ENCODE assay signal across 32 cellular contexts in the genomic region with DNA sequence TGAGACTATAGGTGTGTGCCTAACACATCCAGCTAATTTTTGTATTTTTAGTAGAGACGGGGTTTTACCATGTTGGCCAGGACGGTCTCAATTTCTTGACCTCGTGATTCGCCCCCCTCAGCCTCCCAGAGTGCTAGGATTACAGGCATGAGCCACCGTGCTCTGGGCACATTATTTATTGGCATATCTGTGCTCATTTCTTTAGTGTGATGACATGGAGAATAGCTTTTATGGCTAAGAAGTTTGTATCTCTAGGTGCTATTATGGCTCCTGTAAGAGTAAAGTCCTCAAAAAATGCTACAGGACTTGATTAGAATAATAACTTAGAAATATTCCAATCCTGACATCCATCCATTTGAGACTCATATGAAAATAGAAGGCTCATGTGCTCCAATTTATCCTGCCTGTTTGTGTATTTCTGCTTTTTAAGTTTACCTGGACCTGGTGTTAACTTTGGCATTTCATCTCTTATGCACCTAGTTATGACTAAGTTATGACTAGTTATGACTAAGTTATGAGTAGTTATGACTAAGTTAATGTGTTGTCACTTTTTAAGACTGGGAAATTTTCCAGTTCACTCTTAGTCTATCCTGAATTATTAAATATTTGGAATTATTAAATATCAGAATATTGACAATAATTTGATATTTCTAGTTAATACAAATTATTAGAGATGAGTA. TPM values are rescaled to one million over a fixed set of nuclear protein-coding genes. Genes with fewer than 3 reads are reported as not detected.
A peak's percentile ranks its signal among the peaks of the same experiment; 100 is the strongest.
DNase-seq lines count a peak whose midpoint lies in the region; ATAC-seq and TF ChIP-seq lines count a peak whose summit lies in the region.
"Had no signal": no experiment of that assay in that cellular context is flagged by ENCODE, and none has a peak within 500 bp of the region (broad histone marks: within the 10 kb centered on the region; RNA-seq: fewer than 3 reads in every experiment).

No MANE protein-coding gene starts in this region.

- POLR2A ChIA-PET in Panc1 (lab: Charles Lee): no interaction called here

- no peaks in the 10 kb centered on the region for H3K27me3 Mint-ChIP-seq in activated naive CD4-positive, alpha-beta T cell treated with anti-CD3 and anti-CD28 coated beads, Interleukin-2, amount 10 ng/mL, durations not matched to agents 7 days and 5 days
- H3K27me3 Mint-ChIP-seq: activated CD8-positive, alpha-beta memory T cell treated with anti-CD3 and anti-CD28 coated beads, Interleukin-2, amount 10 ng/mL, durations not matched to agents 7 days and 5 days; activated naive CD8-positive, alpha-beta T cell treated with anti-CD3 and anti-CD28 coated beads, Interleukin-2, amount 50 U/mL, for 24 hours; CD4-positive, CD25-positive, alpha-beta regulatory T cell; IgD-negative memory B cell; memory B cell; type B pancreatic cell had no signal

- in situ Hi-C loops in Panc1 (cut with HindIII; ENCODE audit: low pct_unique_long_range_greater_than_20kb, low sequenced_read_pairs): no loop called here

- ATAC-seq in activated naive CD4-positive, alpha-beta T cell treated with anti-CD3 and anti-CD28 coated beads, Interleukin-2, amount 50 U/mL, for 72 hours: peak; percentile 31 to 53
- no peak; the same call in 1 of the 2 replicates for ATAC-seq in Panc1
- no peak for ATAC-seq in HG03521 (IDR thresholded peaks at IDR 0.05; ENCODE audit: unreplicated experiment)
- ATAC-seq in HG03159 (IDR thresholded peaks at IDR 0.05; ENCODE audit: unreplicated experiment): no peak
- ATAC-seq: activated CD8-positive, alpha-beta memory T cell treated with anti-CD3 and anti-CD28 coated beads, Interleukin-2, amount 10 ng/mL, durations not matched to agents 7 days and 5 days; activated naive CD8-positive, alpha-beta T cell treated with anti-CD3 and anti-CD28 coated beads, Interleukin-2, amount 50 U/mL, for 24 hours; activated T-cell treated with anti-CD3 and anti-CD28 coated beads, Interleukin-2, amount 50 U/mL, for 4 hours had no signal

- no peak overlapping the region for H3K27ac Mint-ChIP-seq in activated naive CD4-positive, alpha-beta T cell treated with anti-CD3 and anti-CD28 coated beads, Interleukin-2, amount 50 U/mL, for 72 hours
- no peak overlapping the region for H3K27ac Mint-ChIP-seq in activated naive CD4-positive, alpha-beta T cell treated with anti-CD3 and anti-CD28 coated beads, Interleukin-2, amount 10 ng/mL, durations not matched to agents 7 days and 5 days
- H3K27ac Mint-ChIP-seq: activated CD8-positive, alpha-beta memory T cell treated with anti-CD3 and anti-CD28 coated beads, Interleukin-2, amount 10 ng/mL, durations not matched to agents 7 days and 5 days; activated naive CD8-positive, alpha-beta T cell treated with anti-CD3 and anti-CD28 coated beads, Interleukin-2, amount 50 U/mL, for 24 hours; CD4-positive, CD25-positive, alpha-beta regulatory T cell; endodermal cell; IgD-negative memory B cell; immature natural killer cell; memory B cell; nephron; T-helper 1 cell treated with Interleukin-12 subunit alpha and Interleukin-12 subunit beta and Interleukin-4 antibody, amounts not matched to agents 30 μg/mL and 1 μg/mL, for 36 hours; type B pancreatic cell had no signal

- no peaks in the 10 kb centered on the region for H3K27me3 ChIP-seq in Panc1 (ENCODE audit: control insufficient read depth, insufficient read depth, low read length)
- H3K27me3 ChIP-seq: esophagus muscularis mucosa, sigmoid colon had no signal

- no peaks in the 10 kb centered on the region for H3K9me3 ChIP-seq in Panc1 (ENCODE audit: control insufficient read depth, insufficient read depth, low read depth, low read length)

- no peaks in the 10 kb centered on the region for H3K36me3 ChIP-seq in Panc1 (ENCODE audit: control insufficient read depth, insufficient read depth, low read length)
- H3K36me3 ChIP-seq: esophagus muscularis mucosa, sigmoid colon had no signal

- DNase-seq in activated naive CD4-positive, alpha-beta T cell treated with anti-CD3 and anti-CD28 coated beads, Interleukin-2, amount 50 U/mL, for 72 hours (ENCODE audit: low spot score in 2 of 2): no peak
- DNase-seq in activated naive CD4-positive, alpha-beta T cell treated with anti-CD3 and anti-CD28 coated beads, Interleukin-2, amount 10 ng/mL, durations not matched to agents 7 days and 5 days: no peak
- DNase-seq in Panc1 (ENCODE audit: low read depth, low spot score): peak; percentile 17
- DNase-seq in epithelial cell of esophagus (ENCODE audit: low read depth): peak; percentile 78
- no peak for DNase-seq in NCI-H2029 (lab: John Stamatoyannopoulos, UW)
- no peak for DNase-seq in germinal center (ENCODE audit: low spot score)
- DNase-seq: 8988T; activated CD4-positive, alpha-beta T cell treated with anti-CD3 and anti-CD28 coated beads, Interleukin-2, amount 50 U/mL, for 1 hour; activated CD4-positive, CD25-positive, alpha-beta regulatory T cell; activated CD8-positive, alpha-beta memory T cell treated with anti-CD3 and anti-CD28 coated beads, Interleukin-2, amount 10 ng/mL, durations not matched to agents 7 days and 5 days; activated gamma-delta T cell treated with Interleukin-2 at 50 U/mL for 16 hours; activated naive CD8-positive, alpha-beta T cell treated with anti-CD3 and anti-CD28 coated beads, Interleukin-2, amount 50 U/mL, for 24 hours; activated T-cell treated with anti-CD3 and anti-CD28 coated beads, Interleukin-2, amount 50 U/mL, for 4 hours; AML-193; Calu3; CD4-positive, CD25-positive, alpha-beta regulatory T cell; dermis blood vessel endothelial cell; endodermal cell; immature natural killer cell; NCI-H1048; NCI-H1694 treated with DMSO at 0.1 percent for 48 hours; sigmoid colon; stimulated activated CD4-positive, alpha-beta T cell treated with anti-CD3 and anti-CD28 coated beads, Interleukin-4, amount 100 ng/mL, for 4 hours had no signal

- H3K27ac ChIP-seq in Panc1 (ENCODE audit: low read length): no peak overlapping the region
- H3K27ac ChIP-seq: esophagus muscularis mucosa, sigmoid colon, SK-N-MC had no signal

- no peaks in the 10 kb centered on the region for H3K9me3 Mint-ChIP-seq in activated naive CD4-positive, alpha-beta T cell treated with anti-CD3 and anti-CD28 coated beads, Interleukin-2, amount 50 U/mL, for 72 hours
- no peaks in the 10 kb centered on the region for H3K9me3 Mint-ChIP-seq in activated naive CD4-positive, alpha-beta T cell treated with anti-CD3 and anti-CD28 coated beads, Interleukin-2, amount 10 ng/mL, durations not matched to agents 7 days and 5 days
- H3K9me3 Mint-ChIP-seq: IgD-negative memory B cell; T-helper 1 cell treated with Interleukin-12 subunit alpha and Interleukin-12 subunit beta and Interleukin-4 antibody, amounts not matched to agents 30 μg/mL and 1 μg/mL, for 36 hours; type B pancreatic cell had no signal

- H3K4me1 ChIP-seq in Panc1 (ENCODE audit: control insufficient read depth, insufficient read depth, low read length): no peaks in the 10 kb centered on the region
- H3K4me1 ChIP-seq: esophagus muscularis mucosa, sigmoid colon had no signal

- intact Hi-C loops in Panc1 (cut with micrococcal nuclease; ENCODE audit: unreplicated experiment): no loop called here

- CTCF ChIA-PET in activated naive CD4-positive, alpha-beta T cell treated with anti-CD3 and anti-CD28 coated beads, Interleukin-2, amount 10 ng/mL, durations not matched to agents 7 days and 5 days (lab: Charles Lee): no interaction called here
- CTCF ChIA-PET in Panc1 (lab: Charles Lee): no interaction called here

- no peaks in the 10 kb centered on the region for H3K4me1 Mint-ChIP-seq in activated naive CD4-positive, alpha-beta T cell treated with anti-CD3 and anti-CD28 coated beads, Interleukin-2, amount 10 ng/mL, durations not matched to agents 7 days and 5 days
- H3K4me1 Mint-ChIP-seq: activated CD8-positive, alpha-beta memory T cell treated with anti-CD3 and anti-CD28 coated beads, Interleukin-2, amount 10 ng/mL, durations not matched to agents 7 days and 5 days; activated naive CD8-positive, alpha-beta T cell treated with anti-CD3 and anti-CD28 coated beads, Interleukin-2, amount 50 U/mL, for 24 hours; CD4-positive, CD25-positive, alpha-beta regulatory T cell; IgD-negative memory B cell; immature natural killer cell; memory B cell; nephron had no signal

- BruUV-seq in Panc1 (replicated peaks; lab: Mats Ljungman, UMichigan): no TSS peak

- TF ChIP-seq CTCF in Panc1 (IDR thresholded peaks at IDR 0.05): no peak
- no peak for TF ChIP-seq CTCF in epithelial cell of esophagus (IDR thresholded peaks at IDR 0.05; ENCODE audit: insufficient read depth, low read depth, low read length, missing control alignments)

- H3K4me3 Mint-ChIP-seq in activated naive CD4-positive, alpha-beta T cell treated with anti-CD3 and anti-CD28 coated beads, Interleukin-2, amount 10 ng/mL, durations not matched to agents 7 days and 5 days: no peak overlapping the region
- H3K4me3 Mint-ChIP-seq: activated CD8-positive, alpha-beta memory T cell treated with anti-CD3 and anti-CD28 coated beads, Interleukin-2, amount 10 ng/mL, durations not matched to agents 7 days and 5 days; activated naive CD8-positive, alpha-beta T cell treated with anti-CD3 and anti-CD28 coated beads, Interleukin-2, amount 50 U/mL, for 24 hours; activated T-cell treated with anti-CD3 and anti-CD28 coated beads, Interleukin-2, amount 50 U/mL, for 4 hours; CD4-positive, CD25-positive, alpha-beta regulatory T cell; endodermal cell; IgD-negative memory B cell; immature natural killer cell; memory B cell; nephron; T-helper 1 cell treated with Interleukin-12 subunit alpha and Interleukin-12 subunit beta and Interleukin-4 antibody, amounts not matched to agents 30 μg/mL and 1 μg/mL, for 36 hours; type B pancreatic cell had no signal

- H3K4me3 ChIP-seq in Panc1 (ENCODE audit: low read depth in 2 of 2, low read length in 2 of 2) (no peak overlapping the region), epithelial cell of esophagus (ENCODE audit: low read length) (no peak overlapping the region)
- H3K4me3 ChIP-seq: esophagus muscularis mucosa, sigmoid colon, SK-N-MC had no signal

- peaks cover 0 to 4% of the 10 kb centered on the region in 2 donors for H3K36me3 Mint-ChIP-seq in activated naive CD4-positive, alpha-beta T cell treated with anti-CD3 and anti-CD28 coated beads, Interleukin-2, amount 50 U/mL, for 72 hours
- no peaks in the 10 kb centered on the region for H3K36me3 Mint-ChIP-seq in activated naive CD4-positive, alpha-beta T cell treated with anti-CD3 and anti-CD28 coated beads, Interleukin-2, amount 10 ng/mL, durations not matched to agents 7 days and 5 days
- H3K36me3 Mint-ChIP-seq: activated CD8-positive, alpha-beta memory T cell treated with anti-CD3 and anti-CD28 coated beads, Interleukin-2, amount 10 ng/mL, durations not matched to agents 7 days and 5 days; CD4-positive, CD25-positive, alpha-beta regulatory T cell; IgD-negative memory B cell; immature natural killer cell; memory B cell; type B pancreatic cell had no signal

RNA-seq across cellular contexts. Expression of a gene that starts 36.4 kb away (rescaled TPM):
- not detected for total RNA-seq in activated naive CD4-positive, alpha-beta T cell treated with anti-CD3 and anti-CD28 coated beads, Interleukin-2, amount 50 U/mL, for 72 hours
- total RNA-seq in Panc1 (2021; ENCODE audit: unreplicated experiment): 8.2 TPM
- 5.6 TPM for polyA plus RNA-seq in Panc1 (2012; ENCODE audit: insufficient read length)
- total RNA-seq: activated CD8-positive, alpha-beta memory T cell treated with anti-CD3 and anti-CD28 coated beads, Interleukin-2, amount 10 ng/mL, durations not matched to agents 7 days and 5 days; Calu3; CD4-positive, CD25-positive, alpha-beta regulatory T cell had no signal
- polyA plus RNA-seq: IgD-negative memory B cell, immature natural killer cell had no signal

Comparison
In these comparisons a context has a peak if more than half of its experiments do, and no peak if none do; other contexts are left out.
1. ATAC-seq: peak in activated naive CD4-positive, alpha-beta T cell treated with anti-CD3 and anti-CD28 coated beads, Interleukin-2, amount 50 U/mL, for 72 hours (2 of 2); none in Panc1 (single experiment), HG03521 (single experiment) and HG03159 (single experiment).
2. DNase-seq: peak in Panc1 (single experiment) and epithelial cell of esophagus (single experiment); none in activated naive CD4-positive, alpha-beta T cell treated with anti-CD3 and anti-CD28 coated beads, Interleukin-2, amount 50 U/mL, for 72 hours (0 of 2), activated naive CD4-positive, alpha-beta T cell treated with anti-CD3 and anti-CD28 coated beads, Interleukin-2, amount 10 ng/mL, durations not matched to agents 7 days and 5 days (single experiment), NCI-H2029 (single experiment) and germinal center (single experiment).